Comparison of ENCODE assay signal across 8 cellular contexts in genomic region chr10:80260295-80261243, GRCh38. TPM values are rescaled to one million over a fixed set of nuclear protein-coding genes. Genes with fewer than 3 reads are reported as not detected.
DNase-seq lines count a peak whose midpoint lies in the region; ATAC-seq, FAIRE-seq and TF ChIP-seq lines count a peak whose summit lies in the region.

No MANE protein-coding gene starts in this region.

- H3K4me3 ChIP-seq in A549 = no peak overlapping the region
- no peak overlapping the region for H3K4me3 ChIP-seq in adipocyte (ENCODE audit: low read length)

- H3K9ac ChIP-seq in adipocyte (ENCODE audit: low read length) = no peak overlapping the region

- no peaks in the 10 kb centered on the region for H3K36me3 ChIP-seq in adipocyte (ENCODE audit: control insufficient read depth, insufficient read depth, low read length, severe bottlenecking)

- H3K9me3 ChIP-seq in A549 (peaks cover 3% of the 10 kb centered on the region; the same call in 1 of the 3 replicates), adipocyte (ENCODE audit: control insufficient read depth, low read length) (peaks cover 4% of the 10 kb centered on the region)

- DNase-seq in A549 (ENCODE audit: low read depth in 1 of 2, low spot score in 1 of 2) (peak; percentile 24 to 43), GM10248 (ENCODE audit: extremely low spot score) (peak; percentile 55), NCI-H1092 treated with DMSO at 0.1 percent for 48 hours (lab: John Stamatoyannopoulos, UW) (peak; percentile 10), adipocyte (ENCODE audit: low read depth) (peak; percentile 67), iPS-NIHi11 (ENCODE audit: low spot score) (peak; percentile 65), GDM1 (lab: John Stamatoyannopoulos, UW) (no peak), NCI-H2029 (lab: John Stamatoyannopoulos, UW) (no peak)
- peak in 2 of 3 donors; percentile 15 to 26 for DNase-seq in stimulated activated CD4-positive, alpha-beta T cell treated with anti-CD3 and anti-CD28 coated beads, TNF-alpha, amount 100 ng/mL, for 48 hours (ENCODE audit: low read depth in 3 of 3)

- H3K4me2 ChIP-seq in A549 = no peak overlapping the region

- no peak overlapping the region for H3K27ac ChIP-seq in A549

- H3K27me3 ChIP-seq in adipocyte (replicated peaks; ENCODE audit: control insufficient read depth, insufficient read depth, low read length) = peaks cover 46% of the 10 kb centered on the region

- no peak for FAIRE-seq in A549 (lab: Jason Lieb, UNC)

- CTCF ChIA-PET in A549 (lab: Yijun Ruan, JAX) (interaction anchor here (0.6 to 2.0 kb wide), 28 partner anchors 8 to 754 kb away, joined by 3 to 12 read pairs (median 3); partner anchors contain the start of gene PLAC9), GM10248 (lab: Yijun Ruan, JAX) (interaction anchor here (0.6 to 5.4 kb wide), 20 partner anchors 8 to 698 kb away, joined by 3 to 43 read pairs (median 4); no protein-coding TSS in a partner anchor)

- no peak for TF ChIP-seq POLR2A in A549 (IDR thresholded peaks at IDR 0.05; ENCODE audit: low read length)

- 40% methylated on average over 17 of the region's 19 CpGs for WGBS in A549 (ENCODE audit: missing lambda C conversion rate)

- no peaks in the 10 kb centered on the region for H3K4me1 ChIP-seq in A549
- no peaks in the 10 kb centered on the region for H3K4me1 ChIP-seq in adipocyte (ENCODE audit: control insufficient read depth, insufficient read depth, low read length)

- TF ChIP-seq CTCF in A549 (IDR thresholded peaks at IDR 0.05) (peak; percentile 81), GM10248 (IDR thresholded peaks at IDR 0.05; ENCODE audit: control extremely low read depth, extremely low read depth, low read depth, missing control alignments) (peak; percentile 97)

- POLR2A ChIA-PET in A549 (lab: Yijun Ruan, JAX) = no interaction called here
- POLR2A ChIA-PET in GM10248 (lab: Yijun Ruan, JAX) = no interaction called here

- TF ChIP-seq EP300 in A549 (IDR thresholded peaks at IDR 0.05) = no peak

- ATAC-seq in A549 = peak; percentile 53 to 75; a peak in 3 of 6 replicates

- peak; percentile 64 to 74 for TF ChIP-seq RAD21 in A549 (conservative IDR thresholded peaks at IDR 0.05 in 1 of 2, IDR thresholded peaks at IDR 0.05 in 1 of 2)

TF ChIP-seq in A549, 52 proteins besides CTCF, POLR2A, EP300 and RAD21:
- TF ChIP-seq PHF8 (IDR thresholded peaks at IDR 0.05; ENCODE audit: borderline replicate concordance, low read depth) = no peak
- peak; percentile 46; the same call in 2 of the 3 replicates for TF ChIP-seq SMC3 (IDR thresholded peaks at IDR 0.05)

RNA-seq across cellular contexts. Expression of gene MAT1A, which starts 28.9 kb away (rescaled TPM):
- 0.13 and 0.16 TPM in 2 replicates for polyA plus RNA-seq in A549 (2011; rRNA removed)
- 0.03 TPM in 1 of 2 replicates, not detected in the other for polyA plus RNA-seq in A549 (2012; cell fraction: cytosol; rRNA removed)
- 0.07 and 0.09 TPM in 2 replicates for polyA plus RNA-seq in A549 (2012; cell fraction: nucleus; rRNA removed)
- polyA plus RNA-seq in A549 (2017; fragmentation: RNase III; extraction: RNeasy Plus Mini Kit Qiagen cat#74134 plus additional on column Dnase treatment) = 0.03 to 0.20 TPM (median 0.05 TPM) in 3 replicates
- polyA minus RNA-seq in A549 (2011; rRNA and poly(A)+ RNA removed) = 0.19 TPM in 1 of 2 replicates, not detected in the other

RNA-seq across cellular contexts. Expression of gene ANXA11, which starts 55.2 kb away (rescaled TPM):
- polyA plus RNA-seq in A549 (2011; rRNA removed) (92.6 and 123 TPM in 2 replicates), A549 (2017; fragmentation: RNase III; extraction: RNeasy Plus Mini Kit Qiagen cat#74134 plus additional on column Dnase treatment) (117 to 121 TPM (median 119 TPM) in 3 replicates)
- 98.4 and 119 TPM in 2 replicates for polyA plus RNA-seq in A549 (2012; cell fraction: cytosol; rRNA removed)
- 109 and 134 TPM in 2 replicates for polyA plus RNA-seq in A549 (2012; cell fraction: nucleus; rRNA removed)
- polyA minus RNA-seq in A549 (2011; rRNA and poly(A)+ RNA removed) = 78.8 and 93.8 TPM in 2 replicates

Comparison
In these comparisons a context has a peak if more than half of its experiments do, and no peak if none do; other contexts are left out.
1. DNase-seq: peak in A549 (2 of 2), GM10248 (single experiment), NCI-H1092 treated with DMSO at 0.1 percent for 48 hours (single experiment), adipocyte (single experiment), iPS-NIHi11 (single experiment) and stimulated activated CD4-positive, alpha-beta T cell treated with anti-CD3 and anti-CD28 coated beads, TNF-alpha, amount 100 ng/mL, for 48 hours (2 of 3); none in GDM1 (single experiment) and NCI-H2029 (single experiment).